11 cellular contexts compared by ENCODE assay signal in genomic region chr10:62852961-62853702, GRCh38. TPM values are rescaled to one million over a fixed set of nuclear protein-coding genes. Genes with fewer than 3 reads are reported as not detected.
DNase-seq lines count a peak whose midpoint lies in the region; ATAC-seq and TF ChIP-seq lines count a peak whose summit lies in the region.
"Had no signal": no experiment of that assay in that cellular context is flagged by ENCODE, and none has a peak within 500 bp of the region (broad histone marks: within the 10 kb centered on the region; RNA-seq: fewer than 3 reads in every experiment).

No MANE protein-coding gene starts in this region.

- H3K27ac Mint-ChIP-seq in activated T-cell treated with anti-CD3 and anti-CD28 coated beads, Interleukin-2, amount 50 U/mL, for 24 hours, result peak overlapping the region; percentile 90
- peak overlapping the region; percentile 84 for H3K27ac Mint-ChIP-seq in stimulated activated naive B cell treated with anti-CD40 and anti-IgM and Interleukin-4, amounts not matched to agents 10 μg/mL and 1 μg/mL and 100 μg/mL, for 72 hours

- TF ChIP-seq CTCF in OCI-LY7 (conservative IDR thresholded peaks at IDR 0.05; ENCODE audit: low read length), result no peak

- no peaks in the 10 kb centered on the region for H3K27me3 ChIP-seq in H7 (ENCODE audit: control insufficient read depth, insufficient read depth, low read length)
- H3K27me3 ChIP-seq: BE2C, sigmoid colon had no signal

- H3K36me3 ChIP-seq in OCI-LY7 (ENCODE audit: insufficient read depth, low read length) (no peaks in the 10 kb centered on the region), H7 (replicated peaks; ENCODE audit: control insufficient read depth, insufficient read depth, low read length) (no peaks in the 10 kb centered on the region)
- H3K36me3 ChIP-seq: BE2C, sigmoid colon had no signal

- DNase-seq in activated T-cell treated with anti-CD3 and anti-CD28 coated beads, Interleukin-2, amount 50 U/mL, for 24 hours, result peak; percentile 42
- no peak for DNase-seq in activated T-cell treated with anti-CD3 and anti-CD28 coated beads for 4 hours
- peak; percentile 45 for DNase-seq in OCI-LY7 (ENCODE audit: low spot score)
- peak; percentile 55 for DNase-seq in stimulated activated naive B cell treated with anti-CD40 and anti-IgM and Interleukin-4, amounts not matched to agents 10 μg/mL and 1 μg/mL and 100 μg/mL, for 72 hours
- no peak for DNase-seq in H7
- no peak for DNase-seq in NCI-H146 (lab: John Stamatoyannopoulos, UW)
- no peak for DNase-seq in hepatic stellate cell (ENCODE audit: low spot score)
- DNase-seq: BE2C, sigmoid colon had no signal

- H3K4me1 Mint-ChIP-seq in activated T-cell treated with anti-CD3 and anti-CD28 coated beads, Interleukin-2, amount 50 U/mL, for 24 hours (ENCODE audit: low read depth), result peaks cover 70% of the 10 kb centered on the region
- H3K4me1 Mint-ChIP-seq in stimulated activated naive B cell treated with anti-CD40 and anti-IgM and Interleukin-4, amounts not matched to agents 10 μg/mL and 1 μg/mL and 100 μg/mL, for 72 hours, result peaks cover 40 to 42% of the 10 kb centered on the region in 2 donors

- H3K27ac ChIP-seq in OCI-LY7 (ENCODE audit: low read depth, low read length, poor library complexity, severe bottlenecking), result no peak overlapping the region
- H3K27ac ChIP-seq: sigmoid colon had no signal

- no peaks in the 10 kb centered on the region for H3K9me2 ChIP-seq in OCI-LY7 (ENCODE audit: insufficient read depth, low read length)

- H3K4me3 ChIP-seq in OCI-LY7 (ENCODE audit: low read depth, low read length, poor library complexity, severe bottlenecking) (no peak overlapping the region), H7 (ENCODE audit: insufficient read depth, low read depth, low read length) (no peak overlapping the region)
- H3K4me3 ChIP-seq: K562, sigmoid colon had no signal

- peaks cover 6% of the 10 kb centered on the region for H3K9me3 Mint-ChIP-seq in activated T-cell treated with anti-CD3 and anti-CD28 coated beads, Interleukin-2, amount 50 U/mL, for 24 hours
- H3K9me3 Mint-ChIP-seq in stimulated activated naive B cell treated with anti-CD40 and anti-IgM and Interleukin-4, amounts not matched to agents 10 μg/mL and 1 μg/mL and 100 μg/mL, for 72 hours, result peaks cover 2 to 5% of the 10 kb centered on the region in 2 donors

- H3K27me3 Mint-ChIP-seq in activated T-cell treated with anti-CD3 and anti-CD28 coated beads, Interleukin-2, amount 50 U/mL, for 24 hours, result peaks cover 13% of the 10 kb centered on the region
- no peaks in the 10 kb centered on the region for H3K27me3 Mint-ChIP-seq in stimulated activated naive B cell treated with anti-CD40 and anti-IgM and Interleukin-4, amounts not matched to agents 10 μg/mL and 1 μg/mL and 100 μg/mL, for 72 hours

- intact Hi-C loops in OCI-LY7 (cut with micrococcal nuclease; ENCODE audit: unreplicated experiment), result no loop called here

- peak overlapping the region; percentile 37 for H3K4me3 Mint-ChIP-seq in activated T-cell treated with anti-CD3 and anti-CD28 coated beads, Interleukin-2, amount 50 U/mL, for 24 hours
- H3K4me3 Mint-ChIP-seq in stimulated activated naive B cell treated with anti-CD40 and anti-IgM and Interleukin-4, amounts not matched to agents 10 μg/mL and 1 μg/mL and 100 μg/mL, for 72 hours, result peak overlapping the region; percentile 43 to 52

- CTCF ChIA-PET in OCI-LY7 (lab: Charles Lee; ENCODE audit: unreplicated experiment), result no interaction called here

- peak overlapping the region; percentile 4; the same call in 1 of the 2 replicates for H3K4me2 ChIP-seq in OCI-LY7 (ENCODE audit: low read length)

- no peaks in the 10 kb centered on the region for H3K36me3 Mint-ChIP-seq in activated T-cell treated with anti-CD3 and anti-CD28 coated beads, Interleukin-2, amount 50 U/mL, for 24 hours (ENCODE audit: low read depth)
- H3K36me3 Mint-ChIP-seq in stimulated activated naive B cell treated with anti-CD40 and anti-IgM and Interleukin-4, amounts not matched to agents 10 μg/mL and 1 μg/mL and 100 μg/mL, for 72 hours, result peaks cover 0 to 4% of the 10 kb centered on the region in 2 donors

- POLR2A ChIA-PET in OCI-LY7 (lab: Charles Lee), result interaction anchor here (0.7 to 0.9 kb wide), 2 partner anchors 9 to 1790 kb away, joined by 3 read pairs; no protein-coding TSS in a partner anchor

- BruUV-seq in OCI-LY7 (replicated peaks; lab: Mats Ljungman, UMichigan), result no TSS peak

- ATAC-seq in HG02884 (IDR thresholded peaks at IDR 0.05; ENCODE audit: unreplicated experiment), result peak; percentile 52
- ATAC-seq in stimulated activated naive B cell treated with anti-CD40 and anti-IgM and Interleukin-4, amounts not matched to agents 10 μg/mL and 1 μg/mL and 100 μg/mL, for 72 hours (replicated peaks), result peak; percentile 78 to 80
- ATAC-seq: K562 had no signal

- no peaks in the 10 kb centered on the region for H3K79me2 ChIP-seq in OCI-LY7 (ENCODE audit: insufficient read depth, low read depth, low read length)

- H2AFZ ChIP-seq in OCI-LY7 (ENCODE audit: low read length), result no peak overlapping the region

- H3K4me1 ChIP-seq in OCI-LY7 (ENCODE audit: insufficient read depth, low read length, poor library complexity, severe bottlenecking), result peaks cover 20% of the 10 kb centered on the region
- H3K4me1 ChIP-seq: BE2C, sigmoid colon had no signal

- 0 out of 2 replicates have a peak, but pooled peaks cover under 1% of the 10 kb centered on the region for H3K9me3 ChIP-seq in OCI-LY7 (ENCODE audit: low read length)
- H3K9me3 ChIP-seq: BE2C, sigmoid colon had no signal

- no peaks in the 10 kb centered on the region for H4K20me1 ChIP-seq in OCI-LY7 (ENCODE audit: insufficient read depth, low read length)

RNA-seq across cellular contexts. Expression of gene EGR2, which starts 37.0 kb away (rescaled TPM):
- total RNA-seq in OCI-LY7 (2014; rRNA removed; shearing (Covaris generic)), result 0.08 TPM in 1 of 2 replicates, not detected in the other
- total RNA-seq in OCI-LY7 (2022), result 0.19 and 0.30 TPM in 2 replicates
- 0.14 and 0.96 TPM in 2 replicates for total RNA-seq in H7 (2014; rRNA removed; shearing (Covaris generic))

RNA-seq across cellular contexts. Expression of gene ADO, which starts 48.6 kb away (rescaled TPM):
- 33.1 and 43.1 TPM in 2 replicates for total RNA-seq in OCI-LY7 (2014; rRNA removed; shearing (Covaris generic))
- total RNA-seq in OCI-LY7 (2022), result 30.3 and 33.9 TPM in 2 replicates
- 48.5 and 51.0 TPM in 2 replicates for total RNA-seq in H7 (2014; rRNA removed; shearing (Covaris generic))

Comparison
In these comparisons a context has a peak if more than half of its experiments do, and no peak if none do; other contexts are left out.
1. DNase-seq: peak in activated T-cell treated with anti-CD3 and anti-CD28 coated beads, Interleukin-2, amount 50 U/mL, for 24 hours (single experiment), OCI-LY7 (single experiment) and stimulated activated naive B cell treated with anti-CD40 and anti-IgM and Interleukin-4, amounts not matched to agents 10 μg/mL and 1 μg/mL and 100 μg/mL, for 72 hours (single experiment); none in activated T-cell treated with anti-CD3 and anti-CD28 coated beads for 4 hours (single experiment), H7 (single experiment), NCI-H146 (single experiment) and hepatic stellate cell (single experiment).